ENCODE assay signal across 14 cellular contexts in genomic region chr18:76399613-76400391, GRCh38.
DNase-seq lines count a peak whose midpoint lies in the region; TF ChIP-seq lines count a peak whose summit lies in the region.
"Had no signal": no experiment of that assay in that cellular context is flagged by ENCODE, and none has a peak within 500 bp of the region (broad histone marks: within the 10 kb centered on the region; RNA-seq: fewer than 3 reads in every experiment).

No MANE protein-coding gene starts in this region.

- DNase-seq in NCI-H1417 (lab: John Stamatoyannopoulos, UW) (peak in 2 of 3 experiments; percentile 33 to 51), NCI-H1417 treated with DMSO at 0.1 percent for 48 hours (lab: John Stamatoyannopoulos, UW) (no peak), GM20000 (ENCODE audit: low spot score) (peak; percentile 19), NCI-H82 treated with DMSO at 0.1 percent for 48 hours (lab: John Stamatoyannopoulos, UW; ENCODE audit: unreplicated experiment) (peak; percentile 10), progenitor cell of endocrine pancreas (ENCODE audit: low spot score, unreplicated experiment) (no peak), SJCRH30 (no peak), transverse colon (no peak), medulla oblongata (ENCODE audit: extremely low spot score) (no peak)

- H3K4me3 ChIP-seq in SJCRH30: no peak overlapping the region
- no peak overlapping the region for H3K4me3 ChIP-seq in transverse colon
- H3K4me3 ChIP-seq: coronary artery, left lung, upper lobe of left lung had no signal

- TF ChIP-seq EP300 in transverse colon (IDR thresholded peaks at IDR 0.05; ENCODE audit: low read depth): no peak

- in situ Hi-C loops in transverse colon (cut with MboI; ENCODE audit: low pct_ligation_motif_present in 1 of 4, low pct_unique_long_range_greater_than_20kb in 1 of 4, low sequenced_read_pairs in 3 of 4): loop anchor here (10.0 kb wide), 3 partner anchors 285 to 305 kb away; no protein-coding TSS in a partner anchor

- intact Hi-C loops in transverse colon (cut with DNase I; ENCODE audit: low total_unique reads): loop anchor here (5.0 kb wide), 2 partner anchors 222 to 312 kb away; no protein-coding TSS in a partner anchor

- TF ChIP-seq CTCF in GM20000 (IDR thresholded peaks at IDR 0.05; ENCODE audit: extremely low read depth, missing control alignments): no peak
- TF ChIP-seq CTCF in progenitor cell of endocrine pancreas (IDR thresholded peaks at IDR 0.05; ENCODE audit: unreplicated experiment): no peak
- TF ChIP-seq CTCF in transverse colon (IDR thresholded peaks at IDR 0.05): no peak

- peaks cover 7% of the 10 kb centered on the region for H3K36me3 Mint-ChIP-seq in progenitor cell of endocrine pancreas (ENCODE audit: insufficient read depth)

- H3K9me3 ChIP-seq in SJCRH30 (replicated peaks): no peaks in the 10 kb centered on the region
- H3K9me3 ChIP-seq in transverse colon: no peaks in the 10 kb centered on the region
- H3K9me3 ChIP-seq: left lung, upper lobe of left lung had no signal

- no peak for TF ChIP-seq POLR2A in transverse colon (IDR thresholded peaks at IDR 0.05)

- H3K36me3 ChIP-seq in SJCRH30: no peaks in the 10 kb centered on the region
- H3K36me3 ChIP-seq in transverse colon: no peaks in the 10 kb centered on the region
- H3K36me3 ChIP-seq: left lung had no signal

- peak overlapping the region; percentile 64 for H3K27ac Mint-ChIP-seq in progenitor cell of endocrine pancreas
- H3K27ac Mint-ChIP-seq: activated CD8-positive, alpha-beta T cell treated with anti-CD3 and anti-CD28 coated beads for 36 hours; activated naive CD8-positive, alpha-beta T cell had no signal

- WGBS in transverse colon (ENCODE audit: low coverage in 1 of 2), 2 donors: 85 to 86% methylated on average over 6 to 14 of the region's 14 CpGs

- H3K27ac ChIP-seq in SJCRH30 (no peak overlapping the region), transverse colon (no peak overlapping the region)
- H3K27ac ChIP-seq: 22Rv1, coronary artery, left lung, upper lobe of left lung had no signal

- H3K4me3 Mint-ChIP-seq in progenitor cell of endocrine pancreas (ENCODE audit: low read depth): no peak overlapping the region
- H3K4me3 Mint-ChIP-seq: activated CD8-positive, alpha-beta T cell treated with anti-CD3 and anti-CD28 coated beads for 36 hours; activated naive CD8-positive, alpha-beta T cell had no signal

- H3K9me3 Mint-ChIP-seq in progenitor cell of endocrine pancreas (ENCODE audit: low read depth): no peaks in the 10 kb centered on the region
- H3K9me3 Mint-ChIP-seq: activated CD8-positive, alpha-beta T cell treated with anti-CD3 and anti-CD28 coated beads for 36 hours had no signal

- peaks cover 10% of the 10 kb centered on the region for H3K4me1 Mint-ChIP-seq in progenitor cell of endocrine pancreas (ENCODE audit: low read depth)

- no peaks in the 10 kb centered on the region for H3K4me1 ChIP-seq in SJCRH30
- H3K4me1 ChIP-seq in transverse colon: peaks cover 0 to 10% (median 2%) of the 10 kb centered on the region in 4 donors

- no peaks in the 10 kb centered on the region for H3K27me3 ChIP-seq in SJCRH30
- H3K27me3 ChIP-seq in transverse colon: no peaks in the 10 kb centered on the region
- H3K27me3 ChIP-seq: left lung, upper lobe of left lung had no signal

- H3K27me3 Mint-ChIP-seq in progenitor cell of endocrine pancreas: no peaks in the 10 kb centered on the region
- H3K27me3 Mint-ChIP-seq: activated CD8-positive, alpha-beta T cell treated with anti-CD3 and anti-CD28 coated beads for 36 hours; activated naive CD8-positive, alpha-beta T cell had no signal

Comparison
In these comparisons a context has a peak if more than half of its experiments do, and no peak if none do; other contexts are left out.
1. DNase-seq: peak in NCI-H1417 (2 of 3), GM20000 (single experiment) and NCI-H82 treated with DMSO at 0.1 percent for 48 hours (single experiment); none in NCI-H1417 treated with DMSO at 0.1 percent for 48 hours (single experiment), progenitor cell of endocrine pancreas (single experiment), SJCRH30 (0 of 2), transverse colon (single experiment) and medulla oblongata (single experiment).